ENCODE assay signal across 8 cellular contexts in the genomic region with DNA sequence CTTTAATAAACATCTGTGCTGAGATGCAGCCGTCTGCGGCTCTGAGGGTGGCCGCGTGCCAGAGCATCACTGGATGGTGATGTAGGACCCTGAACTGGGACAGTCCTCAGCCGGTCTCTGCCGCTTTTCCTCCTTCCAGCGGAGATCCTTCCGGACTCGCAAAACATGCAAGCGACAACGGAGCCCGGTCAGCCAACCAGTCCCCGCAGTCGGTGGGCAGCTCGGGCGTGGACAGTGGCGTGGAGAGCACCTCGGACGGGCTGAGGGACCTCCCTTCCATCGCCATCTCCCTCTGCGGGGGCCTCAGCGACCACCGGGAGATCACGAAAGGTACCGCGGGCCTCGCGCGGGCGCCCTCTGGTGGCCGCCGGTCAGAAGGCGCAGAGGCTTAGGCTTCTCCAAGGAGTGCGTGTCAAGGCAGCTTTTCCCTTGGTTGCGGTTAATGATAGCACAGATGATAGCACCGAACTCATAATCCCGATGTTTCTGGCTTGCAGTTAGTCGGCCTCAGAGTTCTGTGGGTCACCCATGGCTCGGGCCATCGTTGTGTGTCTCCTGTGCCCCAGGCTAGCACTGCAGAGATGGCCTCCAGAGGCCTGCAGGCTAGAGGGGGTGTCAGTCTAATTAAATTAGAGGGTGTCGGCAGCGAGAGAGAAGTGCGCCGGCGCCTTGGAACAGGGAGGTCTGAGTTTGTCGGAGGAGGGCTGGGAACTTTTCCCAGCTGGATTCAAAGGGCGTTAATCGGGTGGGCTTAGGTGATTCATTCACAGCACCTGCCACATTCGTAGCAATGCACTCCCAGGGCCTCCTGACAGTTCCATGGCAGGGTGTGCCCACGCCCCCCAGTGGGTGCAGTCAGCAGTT. TPM values are rescaled to one million over a fixed set of nuclear protein-coding genes. Genes with fewer than 3 reads are reported as not detected.
DNase-seq lines count a peak whose midpoint lies in the region; ATAC-seq, FAIRE-seq and TF ChIP-seq lines count a peak whose summit lies in the region.

No MANE protein-coding gene starts in this region.

- CTCF ChIA-PET in Panc1 (lab: Charles Lee), result interaction anchor here (0.6 to 1.3 kb wide), 2 partner anchors 41 to 305 kb away, joined by 4 read pairs; no protein-coding TSS in a partner anchor

- H3K36me3 ChIP-seq in Panc1 (ENCODE audit: control insufficient read depth, insufficient read depth, low read length), result peaks cover 27% of the 10 kb centered on the region

- POLR2A ChIA-PET in Panc1 (lab: Charles Lee), result no interaction called here

- DNase-seq in GM13976 (ENCODE audit: low spot score), result peak; percentile 84
- no peak for DNase-seq in Panc1 (ENCODE audit: low read depth, low spot score)
- peak in 3 of 4 experiments; percentile 12 to 29 (median 20) for DNase-seq in activated naive CD4-positive, alpha-beta T cell (lab: John Stamatoyannopoulos, UW)
- peak; percentile 68 for DNase-seq in germinal center (ENCODE audit: low spot score)
- peak; percentile 58 for DNase-seq in occipital lobe (lab: John Stamatoyannopoulos, UW)
- peak; percentile 79 for DNase-seq in urothelium cell line (ENCODE audit: low spot score)
- DNase-seq in cortex of kidney (lab: John Stamatoyannopoulos, UW), result no peak

- no TSS peak for BruUV-seq in Panc1 (replicated peaks; lab: Mats Ljungman, UMichigan)

- H3K27me3 ChIP-seq in Panc1 (ENCODE audit: control insufficient read depth, insufficient read depth, low read length), result no peaks in the 10 kb centered on the region

- FAIRE-seq in urothelium cell line (lab: Jason Lieb, UNC), result peak; percentile 30

- ATAC-seq in Panc1 (peak; percentile 90), HG03039 (IDR thresholded peaks at IDR 0.05; ENCODE audit: unreplicated experiment) (no peak)

- TF ChIP-seq CTCF in GM13976 (IDR thresholded peaks at IDR 0.05; ENCODE audit: borderline replicate concordance, control extremely low read depth, extremely low read depth, insufficient read depth, missing control alignments), result peak; percentile 91
- peak; percentile 99 for TF ChIP-seq CTCF in Panc1 (IDR thresholded peaks at IDR 0.05)

- H3K4me1 ChIP-seq in Panc1 (ENCODE audit: control insufficient read depth, insufficient read depth, low read length), result no peaks in the 10 kb centered on the region

- no peak overlapping the region for H3K4me3 ChIP-seq in Panc1 (ENCODE audit: low read depth in 2 of 2, low read length in 2 of 2)

- intact Hi-C loops in Panc1 (cut with micrococcal nuclease; ENCODE audit: unreplicated experiment), result no loop called here

- no peak overlapping the region for H3K27ac ChIP-seq in Panc1 (ENCODE audit: low read length)

- H3K9me3 ChIP-seq in Panc1 (ENCODE audit: control insufficient read depth, insufficient read depth, low read depth, low read length), result no peaks in the 10 kb centered on the region

- in situ Hi-C loops in GM13976 (cut with MboI; ENCODE audit: low sequenced_read_pairs, unreplicated experiment) (loop anchor here (10.0 kb wide), 1 partner anchor 100 kb away; no protein-coding TSS in a partner anchor), Panc1 (cut with HindIII; ENCODE audit: low pct_unique_long_range_greater_than_20kb, low sequenced_read_pairs) (no loop called here)

RNA-seq across cellular contexts. Expression of gene LPIN1, which starts 38.5 kb away (rescaled TPM):
- 51.8 TPM for total RNA-seq in Panc1 (2021; ENCODE audit: unreplicated experiment)
- 23.0 TPM for polyA plus RNA-seq in Panc1 (2012; ENCODE audit: insufficient read length)
- 26.7 TPM for total RNA-seq in occipital lobe

Comparison
In these comparisons a context has a peak if more than half of its experiments do, and no peak if none do; other contexts are left out.
1. DNase-seq: peak in GM13976 (single experiment), activated naive CD4-positive, alpha-beta T cell (3 of 4), germinal center (single experiment), occipital lobe (single experiment) and urothelium cell line (single experiment); none in Panc1 (single experiment) and cortex of kidney (single experiment).